In the genomic region with DNA sequence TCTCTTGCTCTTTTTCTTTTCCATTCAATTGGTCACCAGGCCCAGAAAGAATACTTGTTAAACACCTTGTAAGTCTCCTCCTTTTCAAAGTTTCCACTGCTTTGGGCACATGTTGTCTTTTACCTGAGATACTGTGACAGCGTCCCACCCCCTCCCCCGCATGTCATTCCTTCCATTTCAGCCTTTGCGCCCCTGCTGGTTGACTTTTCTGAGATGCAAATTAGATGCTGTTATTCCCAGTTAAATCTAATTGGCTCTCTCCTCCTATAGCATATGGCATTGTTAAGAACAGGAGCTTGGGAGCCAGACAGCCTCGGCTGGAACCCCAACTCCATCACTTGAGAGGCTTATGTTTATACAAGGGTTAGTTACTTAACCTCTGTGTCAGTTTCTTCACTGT, we compare ENCODE assay signal across 17 cellular contexts.
A peak's percentile ranks its signal among the peaks of the same experiment; 100 is the strongest.
DNase-seq lines count a peak whose midpoint lies in the region; ATAC-seq and TF ChIP-seq lines count a peak whose summit lies in the region.
"Had no signal": no experiment of that assay in that cellular context is flagged by ENCODE, and none has a peak within 500 bp of the region (broad histone marks: within the 10 kb centered on the region; RNA-seq: fewer than 3 reads in every experiment).

No MANE protein-coding gene starts in this region.

- H3K27ac Mint-ChIP-seq in GM23338, result no peak overlapping the region
- H3K27ac Mint-ChIP-seq: activated CD4-positive, alpha-beta T cell treated with anti-CD3 and anti-CD28 coated beads, Interleukin-2, amount 10 ng/mL, durations not matched to agents 7 days and 5 days; activated T-cell treated with anti-CD3 and anti-CD28 coated beads, Interleukin-2, amount 50 U/mL, for 24 hours; CD4-positive, CD25-positive, alpha-beta regulatory T cell; naive thymus-derived CD4-positive, alpha-beta T cell had no signal

- H3K9me3 Mint-ChIP-seq in GM23338, result no peaks in the 10 kb centered on the region
- H3K9me3 Mint-ChIP-seq: activated CD4-positive, alpha-beta T cell treated with anti-CD3 and anti-CD28 coated beads, Interleukin-2, amount 10 ng/mL, durations not matched to agents 7 days and 5 days; activated T-cell treated with anti-CD3 and anti-CD28 coated beads, Interleukin-2, amount 50 U/mL, for 24 hours; CD4-positive, CD25-positive, alpha-beta regulatory T cell; naive thymus-derived CD4-positive, alpha-beta T cell had no signal

- H3K36me3 ChIP-seq in GM23338 (ENCODE audit: insufficient read depth) (no peaks in the 10 kb centered on the region), kidney epithelial cell (ENCODE audit: control insufficient read depth, insufficient read depth, low read length) (no peaks in the 10 kb centered on the region)

- H3K4me1 ChIP-seq in GM23338 (ENCODE audit: insufficient read depth), result peaks cover 17% of the 10 kb centered on the region

- H3K4me3 Mint-ChIP-seq in GM23338, result no peak overlapping the region
- H3K4me3 Mint-ChIP-seq: activated CD4-positive, alpha-beta T cell treated with anti-CD3 and anti-CD28 coated beads, Interleukin-2, amount 10 ng/mL, durations not matched to agents 7 days and 5 days; activated T-cell treated with anti-CD3 and anti-CD28 coated beads, Interleukin-2, amount 50 U/mL, for 24 hours; CD4-positive, CD25-positive, alpha-beta regulatory T cell; naive thymus-derived CD4-positive, alpha-beta T cell had no signal

- peak overlapping the region; percentile 4; the same call in 1 of the 2 replicates for H3K4me2 ChIP-seq in GM23338

- no peak overlapping the region for H3K27ac ChIP-seq in GM23338 (ENCODE audit: low read depth)
- H3K27ac ChIP-seq: coronary artery had no signal

- no peaks in the 10 kb centered on the region for H4K20me1 ChIP-seq in GM23338 (replicated peaks; ENCODE audit: insufficient read depth)

- no peaks in the 10 kb centered on the region for H3K79me2 ChIP-seq in GM23338 (replicated peaks; ENCODE audit: insufficient read depth)

- H3K27me3 ChIP-seq in GM23338 (ENCODE audit: insufficient read depth) (no peaks in the 10 kb centered on the region), kidney epithelial cell (ENCODE audit: control insufficient read depth, insufficient read depth, low read length) (no peaks in the 10 kb centered on the region)

- peaks cover 29% of the 10 kb centered on the region for H3K4me1 Mint-ChIP-seq in GM23338

- no peaks in the 10 kb centered on the region for H3F3A ChIP-seq in GM23338 (replicated peaks; ENCODE audit: low read depth)

- ATAC-seq in GM23338 (peak; percentile 59), GM21619 (IDR thresholded peaks at IDR 0.05; ENCODE audit: unreplicated experiment) (no peak), HG03432 (IDR thresholded peaks at IDR 0.05; ENCODE audit: unreplicated experiment) (no peak)
- ATAC-seq: naive thymus-derived CD4-positive, alpha-beta T cell had no signal

- H3K4me3 ChIP-seq in GM23338, result no peak overlapping the region
- H3K4me3 ChIP-seq in choroid plexus epithelial cell (ENCODE audit: low read depth, low read length), result no peak overlapping the region
- no peak overlapping the region for H3K4me3 ChIP-seq in kidney epithelial cell (ENCODE audit: low read depth, low read length)
- H3K4me3 ChIP-seq: coronary artery had no signal

- H3K36me3 Mint-ChIP-seq in GM23338 (ENCODE audit: low read depth), result no peaks in the 10 kb centered on the region
- H3K36me3 Mint-ChIP-seq: CD4-positive, CD25-positive, alpha-beta regulatory T cell; naive thymus-derived CD4-positive, alpha-beta T cell had no signal

- TF ChIP-seq CTCF in GM23338 (conservative IDR thresholded peaks at IDR 0.05; ENCODE audit: low read depth in 2 of 2) (peak; percentile 33 to 61; a peak in 3 of 4 replicates), choroid plexus epithelial cell (conservative IDR thresholded peaks at IDR 0.05; ENCODE audit: low read depth, low read length) (peak; percentile 50), kidney epithelial cell (IDR thresholded peaks at IDR 0.05; ENCODE audit: insufficient read depth, low read length, poor library complexity, severe bottlenecking) (peak; percentile 19)

- no peaks in the 10 kb centered on the region for H3K9me2 ChIP-seq in GM23338 (ENCODE audit: insufficient read depth)

- no peak overlapping the region for H2AFZ ChIP-seq in GM23338

- peaks cover 4% of the 10 kb centered on the region for H3K27me3 Mint-ChIP-seq in GM23338 (ENCODE audit: insufficient read depth, low read depth, poor library complexity)

- DNase-seq in GM23338 (ENCODE audit: low spot score) (peak; percentile 88), NCI-H2171 (lab: John Stamatoyannopoulos, UW) (peak; percentile 50), choroid plexus epithelial cell (ENCODE audit: low read depth) (peak; percentile 13), kidney epithelial cell (ENCODE audit: low read depth) (no peak), KG1 (lab: John Stamatoyannopoulos, UW) (no peak), cerebellum (ENCODE audit: low spot score) (no peak)
- DNase-seq: activated CD4-positive, alpha-beta T cell treated with anti-CD3 and anti-CD28 coated beads, Interleukin-2, amount 10 ng/mL, durations not matched to agents 7 days and 5 days; activated T-cell treated with anti-CD3 and anti-CD28 coated beads, Interleukin-2, amount 50 U/mL, for 24 hours; CD4-positive, CD25-positive, alpha-beta regulatory T cell; hippocampal formation; naive thymus-derived CD4-positive, alpha-beta T cell; NCI-H2107; SHP77 treated with DMSO at 0.1 percent for 48 hours; T-helper 9 cell had no signal

TF ChIP-seq in GM23338, 12 proteins besides CTCF, POLR2A, EP300 and RAD21 (continues in another document):
- TF ChIP-seq EZH2phosphoT487 (IDR thresholded peaks at IDR 0.05; ENCODE audit: unreplicated experiment) (no peak), STAT1 (IDR thresholded peaks at IDR 0.05; ENCODE audit: unreplicated experiment) (no peak), POLR2AphosphoS5 (IDR thresholded peaks at IDR 0.05; ENCODE audit: low read depth) (no peak), JUNB (IDR thresholded peaks at IDR 0.05; ENCODE audit: unreplicated experiment) (no peak), NANOG (IDR thresholded peaks at IDR 0.05; ENCODE audit: borderline replicate concordance) (no peak), CREB1 (CRISPR knock-in tag; IDR thresholded peaks at IDR 0.05; ENCODE audit: low read depth) (no peak), ZNF331 (CRISPR knock-in tag; IDR thresholded peaks at IDR 0.05; ENCODE audit: low read depth) (no peak), ZNF114 (CRISPR knock-in tag; IDR thresholded peaks at IDR 0.05) (no peak)
- TF ChIP-seq, protein P1, sequence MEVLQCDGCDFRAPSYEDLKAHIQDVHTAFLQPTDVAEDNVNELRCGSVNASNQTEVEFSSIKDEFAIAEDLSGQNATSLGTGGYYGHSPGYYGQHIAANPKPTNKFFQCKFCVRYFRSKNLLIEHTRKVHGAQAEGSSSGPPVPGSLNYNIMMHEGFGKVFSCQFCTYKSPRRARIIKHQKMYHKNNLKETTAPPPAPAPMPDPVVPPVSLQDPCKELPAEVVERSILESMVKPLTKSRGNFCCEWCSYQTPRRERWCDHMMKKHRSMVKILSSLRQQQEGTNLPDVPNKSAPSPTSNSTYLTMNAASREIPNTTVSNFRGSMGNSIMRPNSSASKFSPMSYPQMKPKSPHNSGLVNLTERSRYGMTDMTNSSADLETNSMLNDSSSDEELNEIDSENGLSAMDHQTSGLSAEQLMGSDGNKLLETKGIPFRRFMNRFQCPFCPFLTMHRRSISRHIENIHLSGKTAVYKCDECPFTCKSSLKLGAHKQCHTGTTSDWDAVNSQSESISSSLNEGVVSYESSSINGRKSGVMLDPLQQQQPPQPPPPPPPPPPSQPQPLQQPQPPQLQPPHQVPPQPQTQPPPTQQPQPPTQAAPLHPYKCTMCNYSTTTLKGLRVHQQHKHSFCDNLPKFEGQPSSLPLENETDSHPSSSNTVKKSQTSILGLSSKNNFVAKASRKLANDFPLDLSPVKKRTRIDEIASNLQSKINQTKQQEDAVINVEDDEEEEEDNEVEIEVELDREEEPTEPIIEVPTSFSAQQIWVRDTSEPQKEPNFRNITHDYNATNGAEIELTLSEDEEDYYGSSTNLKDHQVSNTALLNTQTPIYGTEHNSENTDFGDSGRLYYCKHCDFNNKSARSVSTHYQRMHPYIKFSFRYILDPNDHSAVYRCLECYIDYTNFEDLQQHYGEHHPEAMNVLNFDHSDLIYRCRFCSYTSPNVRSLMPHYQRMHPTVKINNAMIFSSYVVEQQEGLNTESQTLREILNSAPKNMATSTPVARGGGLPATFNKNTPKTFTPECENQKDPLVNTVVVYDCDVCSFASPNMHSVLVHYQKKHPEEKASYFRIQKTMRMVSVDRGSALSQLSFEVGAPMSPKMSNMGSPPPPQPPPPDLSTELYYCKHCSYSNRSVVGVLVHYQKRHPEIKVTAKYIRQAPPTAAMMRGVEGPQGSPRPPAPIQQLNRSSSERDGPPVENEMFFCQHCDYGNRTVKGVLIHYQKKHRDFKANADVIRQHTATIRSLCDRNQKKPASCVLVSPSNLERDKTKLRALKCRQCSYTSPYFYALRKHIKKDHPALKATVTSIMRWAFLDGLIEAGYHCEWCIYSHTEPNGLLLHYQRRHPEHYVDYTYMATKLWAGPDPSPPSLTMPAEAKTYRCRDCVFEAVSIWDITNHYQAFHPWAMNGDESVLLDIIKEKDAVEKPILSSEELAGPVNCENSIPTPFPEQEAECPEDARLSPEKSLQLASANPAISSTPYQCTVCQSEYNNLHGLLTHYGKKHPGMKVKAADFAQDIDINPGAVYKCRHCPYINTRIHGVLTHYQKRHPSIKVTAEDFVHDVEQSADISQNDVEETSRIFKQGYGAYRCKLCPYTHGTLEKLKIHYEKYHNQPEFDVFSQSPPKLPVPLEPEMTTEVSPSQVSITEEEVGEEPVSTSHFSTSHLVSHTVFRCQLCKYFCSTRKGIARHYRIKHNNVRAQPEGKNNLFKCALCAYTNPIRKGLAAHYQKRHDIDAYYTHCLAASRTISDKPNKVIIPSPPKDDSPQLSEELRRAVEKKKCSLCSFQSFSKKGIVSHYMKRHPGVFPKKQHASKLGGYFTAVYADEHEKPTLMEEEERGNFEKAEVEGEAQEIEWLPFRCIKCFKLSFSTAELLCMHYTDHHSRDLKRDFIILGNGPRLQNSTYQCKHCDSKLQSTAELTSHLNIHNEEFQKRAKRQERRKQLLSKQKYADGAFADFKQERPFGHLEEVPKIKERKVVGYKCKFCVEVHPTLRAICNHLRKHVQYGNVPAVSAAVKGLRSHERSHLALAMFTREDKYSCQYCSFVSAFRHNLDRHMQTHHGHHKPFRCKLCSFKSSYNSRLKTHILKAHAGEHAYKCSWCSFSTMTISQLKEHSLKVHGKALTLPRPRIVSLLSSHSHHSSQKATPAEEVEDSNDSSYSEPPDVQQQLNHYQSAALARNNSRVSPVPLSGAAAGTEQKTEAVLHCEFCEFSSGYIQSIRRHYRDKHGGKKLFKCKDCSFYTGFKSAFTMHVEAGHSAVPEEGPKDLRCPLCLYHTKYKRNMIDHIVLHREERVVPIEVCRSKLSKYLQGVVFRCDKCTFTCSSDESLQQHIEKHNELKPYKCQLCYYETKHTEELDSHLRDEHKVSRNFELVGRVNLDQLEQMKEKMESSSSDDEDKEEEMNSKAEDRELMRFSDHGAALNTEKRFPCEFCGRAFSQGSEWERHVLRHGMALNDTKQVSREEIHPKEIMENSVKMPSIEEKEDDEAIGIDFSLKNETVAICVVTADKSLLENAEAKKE (CRISPR knock-in tag; IDR thresholded peaks at IDR 0.05), result no peak

Comparison
In these comparisons a context has a peak if more than half of its experiments do, and no peak if none do; other contexts are left out.
1. DNase-seq: peak in GM23338 (single experiment), NCI-H2171 (single experiment) and choroid plexus epithelial cell (single experiment); none in kidney epithelial cell (single experiment), KG1 (single experiment) and cerebellum (single experiment).
2. Peak in every context shown above with its lines, with median percentiles within 50 percentile points of each other: CTCF ChIP-seq.